7 cellular contexts compared by ENCODE assay signal in the genomic region with DNA sequence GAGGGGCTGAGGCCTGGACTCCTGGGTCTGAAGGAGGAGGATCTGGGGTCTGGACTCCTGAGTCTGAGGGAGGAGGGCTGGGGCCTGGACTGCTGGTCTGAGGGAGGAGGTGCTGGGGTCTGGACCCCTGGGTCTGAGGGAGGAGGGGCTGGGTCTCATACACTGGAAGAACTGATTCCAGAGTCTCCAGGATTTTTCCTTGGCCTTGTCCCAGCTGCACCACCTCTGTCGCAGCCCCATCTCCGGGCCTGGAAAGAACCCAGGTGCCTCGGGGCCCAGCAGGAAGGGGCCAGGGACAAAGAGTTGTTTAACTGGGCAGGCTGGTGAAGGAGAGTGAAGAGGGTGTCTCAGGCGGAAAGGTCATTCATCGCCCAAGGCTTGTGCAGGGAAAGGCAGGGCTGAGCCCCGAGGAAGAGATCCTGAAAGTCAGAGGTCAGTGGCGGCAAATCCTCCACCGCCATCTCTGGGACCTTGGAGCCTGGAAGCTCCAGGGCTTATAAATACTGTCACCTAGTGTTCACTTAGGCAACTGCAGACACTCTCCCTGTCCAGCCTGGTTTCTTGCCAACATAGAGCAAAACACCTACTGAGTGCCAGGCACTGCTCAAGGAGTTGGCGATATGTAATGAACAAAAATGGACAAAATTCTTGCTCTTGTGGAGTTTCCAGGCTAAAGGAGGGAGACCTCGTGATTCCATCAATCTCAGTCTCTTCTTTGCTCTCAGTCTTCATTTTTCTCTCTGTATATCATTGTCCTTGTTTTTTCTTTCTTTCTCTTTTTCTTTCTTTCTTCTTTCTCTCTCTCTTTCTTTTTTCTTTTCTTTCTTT. TPM values are rescaled to one million over a fixed set of nuclear protein-coding genes. Genes with fewer than 3 reads are reported as not detected.
DNase-seq lines count a peak whose midpoint lies in the region; ATAC-seq and TF ChIP-seq lines count a peak whose summit lies in the region.

No MANE protein-coding gene starts in this region.

- H3K9me3 Mint-ChIP-seq in activated T-cell treated with anti-CD3 and anti-CD28 coated beads, Interleukin-2, amount 50 U/mL, for 24 hours: peaks cover 4% of the 10 kb centered on the region
- no peaks in the 10 kb centered on the region for H3K9me3 Mint-ChIP-seq in natural killer cell treated with Interleukin-12 subunit alpha and Interleukin-12 subunit beta and Interleukin-15 and Interleukin-18, amount 100 ng/mL, for 72 hours

- ATAC-seq in natural killer cell treated with Interleukin-12 subunit alpha and Interleukin-12 subunit beta and Interleukin-15 and Interleukin-18, amount 100 ng/mL, for 72 hours: peak; percentile 33 to 82
- ATAC-seq in GM18502 (IDR thresholded peaks at IDR 0.05; ENCODE audit: poor library complexity, unreplicated experiment): no peak

- POLR2A ChIA-PET in GM10248 (lab: Yijun Ruan, JAX): no interaction called here

- peak; percentile 92 for TF ChIP-seq CTCF in GM10248 (IDR thresholded peaks at IDR 0.05; ENCODE audit: control extremely low read depth, extremely low read depth, low read depth, missing control alignments)

- H3K27ac Mint-ChIP-seq in activated T-cell treated with anti-CD3 and anti-CD28 coated beads, Interleukin-2, amount 50 U/mL, for 24 hours: peak overlapping the region; percentile 88
- H3K27ac Mint-ChIP-seq in natural killer cell treated with Interleukin-12 subunit alpha and Interleukin-12 subunit beta and Interleukin-15 and Interleukin-18, amount 100 ng/mL, for 72 hours: peak overlapping the region; percentile 13 to 80

- peaks cover 39% of the 10 kb centered on the region for H3K4me1 Mint-ChIP-seq in activated T-cell treated with anti-CD3 and anti-CD28 coated beads, Interleukin-2, amount 50 U/mL, for 24 hours (ENCODE audit: low read depth)
- H3K4me1 Mint-ChIP-seq in natural killer cell treated with Interleukin-12 subunit alpha and Interleukin-12 subunit beta and Interleukin-15 and Interleukin-18, amount 100 ng/mL, for 72 hours (ENCODE audit: low read depth in 2 of 2): peaks cover 31 to 48% of the 10 kb centered on the region in 2 donors

- peaks cover 6% of the 10 kb centered on the region for H3K27me3 Mint-ChIP-seq in activated T-cell treated with anti-CD3 and anti-CD28 coated beads, Interleukin-2, amount 50 U/mL, for 24 hours
- peaks cover 8 to 26% of the 10 kb centered on the region in 2 donors for H3K27me3 Mint-ChIP-seq in natural killer cell treated with Interleukin-12 subunit alpha and Interleukin-12 subunit beta and Interleukin-15 and Interleukin-18, amount 100 ng/mL, for 72 hours

- peak overlapping the region; percentile 65 for H3K4me3 Mint-ChIP-seq in activated T-cell treated with anti-CD3 and anti-CD28 coated beads, Interleukin-2, amount 50 U/mL, for 24 hours
- peak overlapping the region; percentile 42 for H3K4me3 Mint-ChIP-seq in natural killer cell treated with Interleukin-12 subunit alpha and Interleukin-12 subunit beta and Interleukin-15 and Interleukin-18, amount 100 ng/mL, for 72 hours

- DNase-seq in GM10248 (ENCODE audit: extremely low spot score): peak; percentile 71
- peak; percentile 74 for DNase-seq in HS-27A (ENCODE audit: low read depth)
- DNase-seq in NOMO-1 (lab: John Stamatoyannopoulos, UW; ENCODE audit: unreplicated experiment in 2 of 2): peak; percentile 63 to 66
- DNase-seq in activated T-cell treated with anti-CD3 and anti-CD28 coated beads, Interleukin-2, amount 50 U/mL, for 24 hours: peak; percentile 72
- peak; percentile 54 for DNase-seq in fibroblast of gingiva (ENCODE audit: low read depth)
- no peak for DNase-seq in natural killer cell treated with Interleukin-12 subunit alpha and Interleukin-12 subunit beta and Interleukin-15 and Interleukin-18, amount 100 ng/mL, for 72 hours (ENCODE audit: low spot score)

- CTCF ChIA-PET in GM10248 (lab: Yijun Ruan, JAX): interaction anchor here (0.6 to 4.8 kb wide), 15 partner anchors 10 to 117 kb away, joined by 3 to 40 read pairs (median 7); no protein-coding TSS in a partner anchor

- H3K36me3 Mint-ChIP-seq in activated T-cell treated with anti-CD3 and anti-CD28 coated beads, Interleukin-2, amount 50 U/mL, for 24 hours (ENCODE audit: low read depth): peaks cover 3% of the 10 kb centered on the region
- no peaks in the 10 kb centered on the region for H3K36me3 Mint-ChIP-seq in natural killer cell treated with Interleukin-12 subunit alpha and Interleukin-12 subunit beta and Interleukin-15 and Interleukin-18, amount 100 ng/mL, for 72 hours

RNA-seq across cellular contexts. Expression of gene KCNN4, which starts 4.4 kb away (rescaled TPM):
- 100 to 1,000 TPM in 1 of 2 donors, 10 to 100 TPM in 1; 99.4 to 107 TPM for total RNA-seq in natural killer cell treated with Interleukin-12 subunit alpha and Interleukin-12 subunit beta and Interleukin-15 and Interleukin-18, amount 100 ng/mL, for 72 hours

RNA-seq across cellular contexts. Expression of gene LYPD5, which starts 17.1 kb away (rescaled TPM):
- total RNA-seq in natural killer cell treated with Interleukin-12 subunit alpha and Interleukin-12 subunit beta and Interleukin-15 and Interleukin-18, amount 100 ng/mL, for 72 hours: under 1 TPM in 1 of 2 donors, not detected in 1; 0.29 TPM

RNA-seq across cellular contexts. Expression of gene SMG9, which starts 30.4 kb away (rescaled TPM):
- 100 to 1,000 TPM in 1 of 2 donors, 10 to 100 TPM in 1; 89.4 to 103 TPM for total RNA-seq in natural killer cell treated with Interleukin-12 subunit alpha and Interleukin-12 subunit beta and Interleukin-15 and Interleukin-18, amount 100 ng/mL, for 72 hours

RNA-seq across cellular contexts. Expression of gene ZNF283, which starts 41.9 kb away (rescaled TPM):
- total RNA-seq in natural killer cell treated with Interleukin-12 subunit alpha and Interleukin-12 subunit beta and Interleukin-15 and Interleukin-18, amount 100 ng/mL, for 72 hours: 1 to 10 TPM; 7.2 to 8.3 TPM
